Comparison of ENCODE assay signal across 1 cellular context in the genomic region with DNA sequence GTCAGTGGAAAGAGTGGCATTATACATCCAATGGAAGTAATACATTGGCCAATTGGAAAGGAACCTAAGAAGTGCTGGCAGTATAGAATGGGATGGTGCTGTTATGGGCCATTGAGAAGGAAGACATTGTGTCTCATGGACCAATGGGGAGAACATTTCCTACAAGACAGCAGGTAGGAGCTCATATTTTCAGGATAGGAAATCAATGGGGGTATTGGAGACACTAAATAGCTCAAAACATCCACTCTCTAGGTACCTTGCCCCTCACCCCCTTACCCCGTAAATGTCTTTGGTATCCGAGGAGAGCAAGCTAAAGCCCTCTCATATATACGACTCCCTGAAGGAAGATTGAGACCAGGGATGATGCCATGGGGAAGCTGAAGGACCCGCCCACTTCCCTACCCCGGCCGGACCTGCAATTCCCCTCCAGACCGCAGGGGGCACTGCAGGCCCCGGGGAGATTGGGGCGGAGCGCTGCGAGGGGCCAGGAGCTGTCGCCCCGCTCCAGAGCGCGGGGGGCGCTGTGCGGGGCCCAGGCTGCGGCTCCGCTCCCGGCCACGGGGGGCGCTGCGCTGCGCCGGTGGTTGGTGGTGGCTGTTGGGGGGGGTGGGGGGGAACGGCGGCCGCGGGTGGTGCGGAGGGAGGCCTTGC.
TF ChIP-seq lines count a peak whose summit lies in the region.

A gene with protein sequence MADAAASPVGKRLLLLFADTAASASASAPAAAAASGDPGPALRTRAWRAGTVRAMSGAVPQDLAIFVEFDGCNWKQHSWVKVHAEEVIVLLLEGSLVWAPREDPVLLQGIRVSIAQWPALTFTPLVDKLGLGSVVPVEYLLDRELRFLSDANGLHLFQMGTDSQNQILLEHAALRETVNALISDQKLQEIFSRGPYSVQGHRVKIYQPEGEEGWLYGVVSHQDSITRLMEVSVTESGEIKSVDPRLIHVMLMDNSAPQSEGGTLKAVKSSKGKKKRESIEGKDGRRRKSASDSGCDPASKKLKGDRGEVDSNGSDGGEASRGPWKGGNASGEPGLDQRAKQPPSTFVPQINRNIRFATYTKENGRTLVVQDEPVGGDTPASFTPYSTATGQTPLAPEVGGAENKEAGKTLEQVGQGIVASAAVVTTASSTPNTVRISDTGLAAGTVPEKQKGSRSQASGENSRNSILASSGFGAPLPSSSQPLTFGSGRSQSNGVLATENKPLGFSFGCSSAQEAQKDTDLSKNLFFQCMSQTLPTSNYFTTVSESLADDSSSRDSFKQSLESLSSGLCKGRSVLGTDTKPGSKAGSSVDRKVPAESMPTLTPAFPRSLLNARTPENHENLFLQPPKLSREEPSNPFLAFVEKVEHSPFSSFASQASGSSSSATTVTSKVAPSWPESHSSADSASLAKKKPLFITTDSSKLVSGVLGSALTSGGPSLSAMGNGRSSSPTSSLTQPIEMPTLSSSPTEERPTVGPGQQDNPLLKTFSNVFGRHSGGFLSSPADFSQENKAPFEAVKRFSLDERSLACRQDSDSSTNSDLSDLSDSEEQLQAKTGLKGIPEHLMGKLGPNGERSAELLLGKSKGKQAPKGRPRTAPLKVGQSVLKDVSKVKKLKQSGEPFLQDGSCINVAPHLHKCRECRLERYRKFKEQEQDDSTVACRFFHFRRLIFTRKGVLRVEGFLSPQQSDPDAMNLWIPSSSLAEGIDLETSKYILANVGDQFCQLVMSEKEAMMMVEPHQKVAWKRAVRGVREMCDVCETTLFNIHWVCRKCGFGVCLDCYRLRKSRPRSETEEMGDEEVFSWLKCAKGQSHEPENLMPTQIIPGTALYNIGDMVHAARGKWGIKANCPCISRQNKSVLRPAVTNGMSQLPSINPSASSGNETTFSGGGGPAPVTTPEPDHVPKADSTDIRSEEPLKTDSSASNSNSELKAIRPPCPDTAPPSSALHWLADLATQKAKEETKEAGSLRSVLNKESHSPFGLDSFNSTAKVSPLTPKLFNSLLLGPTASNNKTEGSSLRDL (N-terminal part only) (plus strand): TSS at position 615 of the 651 bp plus-strand sequence. CDS start 111 bp downstream, outside the sequence.

TF ChIP-seq in HepG2, 621 proteins besides CTCF, POLR2A, EP300 and RAD21 (continued from another document and continues in another):
- TF ChIP-seq ELF4 (CRISPR knock-in tag; IDR thresholded peaks at IDR 0.05; ENCODE audit: borderline replicate concordance) (peak; percentile 32; the same call in 1 of the 2 replicates), ZZZ3 (CRISPR knock-in tag; IDR thresholded peaks at IDR 0.05; ENCODE audit: borderline replicate concordance) (no peak), CHD2 (IDR thresholded peaks at IDR 0.05; ENCODE audit: low read depth, low read length) (peak; percentile 43; the same call in 1 of the 2 replicates), KDM3A (CRISPR knock-in tag; IDR thresholded peaks at IDR 0.05; ENCODE audit: low read depth) (0 out of 2 replicates have a peak, but pooled peaks have one; percentile 52), ETV5 (CRISPR knock-in tag; IDR thresholded peaks at IDR 0.05; ENCODE audit: borderline replicate concordance) (peak; percentile 46; the same call in 1 of the 2 replicates), SAP130 (CRISPR knock-in tag; IDR thresholded peaks at IDR 0.05; ENCODE audit: low read depth) (peak; percentile 53; the same call in 1 of the 2 replicates), FOXO1 (CRISPR knock-in tag; IDR thresholded peaks at IDR 0.05) (peak; percentile 43; the same call in 1 of the 2 replicates), CBX5 (CRISPR knock-in tag; IDR thresholded peaks at IDR 0.05; ENCODE audit: borderline replicate concordance) (peak; percentile 92; the same call in 1 of the 2 replicates), BCL6 (CRISPR knock-in tag; IDR thresholded peaks at IDR 0.05) (0 out of 2 replicates have a peak, but pooled peaks have one; percentile 42), NR1H2 (CRISPR knock-in tag; IDR thresholded peaks at IDR 0.05; ENCODE audit: borderline replicate concordance, low read depth) (no peak), ZNF260 (CRISPR knock-in tag; IDR thresholded peaks at IDR 0.05; ENCODE audit: borderline replicate concordance, low read depth) (no peak), ZFP91 (CRISPR knock-in tag; IDR thresholded peaks at IDR 0.05; ENCODE audit: borderline replicate concordance) (peak; percentile 51; the same call in 1 of the 2 replicates), ZNF670 (CRISPR knock-in tag; IDR thresholded peaks at IDR 0.05; ENCODE audit: borderline replicate concordance) (0 out of 2 replicates have a peak, but pooled peaks have one; percentile 42), RBM39 (IDR thresholded peaks at IDR 0.05; ENCODE audit: low read depth, low read length, poor library complexity, severe bottlenecking) (peak; percentile 52), ZNF160 (CRISPR knock-in tag; IDR thresholded peaks at IDR 0.05) (0 out of 2 replicates have a peak, but pooled peaks have one; percentile 58), STAT6 (CRISPR knock-in tag; IDR thresholded peaks at IDR 0.05; ENCODE audit: borderline replicate concordance) (no peak), SETDB1 (CRISPR knock-in tag; IDR thresholded peaks at IDR 0.05; ENCODE audit: borderline replicate concordance) (no peak), ZNF768 (CRISPR knock-in tag; IDR thresholded peaks at IDR 0.05) (peak; percentile 75), THRA (CRISPR knock-in tag; IDR thresholded peaks at IDR 0.05; ENCODE audit: borderline replicate concordance) (peak; percentile 14; the same call in 1 of the 2 replicates), XRCC5 (optimal IDR thresholded peaks at IDR 0.05; ENCODE audit: low read length) (peak; percentile 97), ZNF614 (CRISPR knock-in tag; IDR thresholded peaks at IDR 0.05; ENCODE audit: borderline replicate concordance) (peak; percentile 77; the same call in 1 of the 2 replicates), NCOA1 (CRISPR knock-in tag; IDR thresholded peaks at IDR 0.05) (no peak), RFX3 (CRISPR knock-in tag; IDR thresholded peaks at IDR 0.05) (no peak), NR2F6 (IDR thresholded peaks at IDR 0.05) (no peak), NR2F6 (CRISPR knock-in tag; IDR thresholded peaks at IDR 0.05) (0 out of 2 replicates have a peak, but pooled peaks have one; percentile 10), HOXA3 (CRISPR knock-in tag; IDR thresholded peaks at IDR 0.05) (peak; percentile 70), ARID5B (CRISPR knock-in tag; IDR thresholded peaks at IDR 0.05) (peak; percentile 33; the same call in 1 of the 2 replicates), MAF1 (CRISPR knock-in tag; IDR thresholded peaks at IDR 0.05; ENCODE audit: borderline replicate concordance) (no peak), ZNF644 (CRISPR knock-in tag; IDR thresholded peaks at IDR 0.05; ENCODE audit: low read depth) (peak; percentile 68; the same call in 1 of the 2 replicates), ZNF749 (CRISPR knock-in tag; IDR thresholded peaks at IDR 0.05; ENCODE audit: borderline replicate concordance) (0 out of 2 replicates have a peak, but pooled peaks have one; percentile 7), ZNF280D (CRISPR knock-in tag; IDR thresholded peaks at IDR 0.05) (no peak), ZNF530 (CRISPR knock-in tag; IDR thresholded peaks at IDR 0.05; ENCODE audit: low read depth) (no peak), YEATS4 (CRISPR knock-in tag; IDR thresholded peaks at IDR 0.05; ENCODE audit: borderline replicate concordance) (0 out of 2 replicates have a peak, but pooled peaks have one; percentile 14), TAF15 (IDR thresholded peaks at IDR 0.05; ENCODE audit: low read depth, low read length, poor library complexity, severe bottlenecking) (peak; percentile 95), ZNF619 (CRISPR knock-in tag; IDR thresholded peaks at IDR 0.05) (0 out of 2 replicates have a peak, but pooled peaks have one; percentile 43)
- TF ChIP-seq, protein P1, sequence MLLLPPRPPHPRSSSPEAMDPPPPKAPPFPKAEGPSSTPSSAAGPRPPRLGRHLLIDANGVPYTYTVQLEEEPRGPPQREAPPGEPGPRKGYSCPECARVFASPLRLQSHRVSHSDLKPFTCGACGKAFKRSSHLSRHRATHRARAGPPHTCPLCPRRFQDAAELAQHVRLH (CRISPR knock-in tag; IDR thresholded peaks at IDR 0.05; ENCODE audit: borderline replicate concordance, low read depth), result peak; percentile 89; the same call in 1 of the 2 replicates
